In genomic region chr20:7523288-7523687, GRCh38 we compare ENCODE assay signal across 31 cellular contexts.
"Had no signal": no experiment of that assay in that cellular context is flagged by ENCODE, and none has a peak within 500 bp of the region (broad histone marks: within the 10 kb centered on the region; RNA-seq: fewer than 3 reads in every experiment).

No MANE protein-coding gene starts in this region.

- H3K9me3 Mint-ChIP-seq: activated CD4-positive, alpha-beta T cell treated with anti-CD3 and anti-CD28 coated beads, Interleukin-2, amount 10 ng/mL, durations not matched to agents 24 days and 14 days had no signal

- H3K27me3 ChIP-seq: ascending aorta, breast epithelium, cardiac muscle cell, colonic mucosa, gastrocnemius medialis had no signal

- H3K4me1 Mint-ChIP-seq: activated CD4-positive, alpha-beta T cell treated with anti-CD3 and anti-CD28 coated beads for 36 hours; activated CD4-positive, alpha-beta T cell treated with anti-CD3 and anti-CD28 coated beads, Interleukin-2, amount 10 ng/mL, durations not matched to agents 24 days and 14 days; activated CD8-positive, alpha-beta memory T cell treated with anti-CD3 and anti-CD28 coated beads, Interleukin-2, amount 10 ng/mL, durations not matched to agents 7 days and 5 days; activated naive CD4-positive, alpha-beta T cell treated with anti-CD3 and anti-CD28 coated beads, Interleukin-2, amount 10 ng/mL, durations not matched to agents 7 days and 5 days; activated naive CD8-positive, alpha-beta T cell treated with anti-CD3 and anti-CD28 coated beads, Interleukin-2, amount 10 ng/mL, durations not matched to agents 7 days and 5 days; brain had no signal

- H3K27ac Mint-ChIP-seq: activated CD4-positive, alpha-beta memory T cell treated with anti-CD3 and anti-CD28 coated beads for 36 hours; activated CD4-positive, alpha-beta T cell treated with anti-CD3 and anti-CD28 coated beads for 36 hours; activated CD4-positive, alpha-beta T cell treated with anti-CD3 and anti-CD28 coated beads, Interleukin-2, amount 10 ng/mL, durations not matched to agents 24 days and 14 days; activated CD8-positive, alpha-beta memory T cell treated with anti-CD3 and anti-CD28 coated beads, Interleukin-2, amount 10 ng/mL, durations not matched to agents 7 days and 5 days; activated CD8-positive, alpha-beta T cell treated with anti-CD3 and anti-CD28 coated beads, Interleukin-2, amount 10 ng/mL, durations not matched to agents 7 days and 5 days; activated naive CD4-positive, alpha-beta T cell treated with anti-CD3 and anti-CD28 coated beads, Interleukin-2, amount 10 ng/mL, durations not matched to agents 7 days and 5 days; activated naive CD4-positive, alpha-beta T cell treated with anti-CD3 and anti-CD28 coated beads, Interleukin-2, amount 50 U/mL, for 72 hours; activated naive CD8-positive, alpha-beta T cell treated with anti-CD3 and anti-CD28 coated beads, Interleukin-2, amount 10 ng/mL, durations not matched to agents 7 days and 5 days; activated T-helper 1 cell treated with anti-CD3 and anti-CD28 coated beads, Interleukin-12 subunit alpha, Interleukin-12 subunit beta, Interleukin-2, Interleukin-4 antibody, amounts not matched to agents 30 ng/mL and 10 ng/mL and 1 ng/mL, durations not matched to agents 14 hours and 24 hours and 36 hours; activated T-helper 2 cell treated with anti-CD3 and anti-CD28 coated beads, Interferon-gamma antibody, Interleukin-2, Interleukin-4, amounts not matched to agents 10 μg/mL and 5 μg/mL and 100 μg/mL, durations not matched to agents 14 hours and 24 hours and 36 hours; brain had no signal

- H3K36me3 Mint-ChIP-seq: activated CD4-positive, alpha-beta memory T cell treated with anti-CD3 and anti-CD28 coated beads for 36 hours; activated CD8-positive, alpha-beta memory T cell treated with anti-CD3 and anti-CD28 coated beads, Interleukin-2, amount 10 ng/mL, durations not matched to agents 7 days and 5 days; activated naive CD4-positive, alpha-beta T cell treated with anti-CD3 and anti-CD28 coated beads, Interleukin-2, amount 10 ng/mL, durations not matched to agents 7 days and 5 days; activated naive CD8-positive, alpha-beta T cell treated with anti-CD3 and anti-CD28 coated beads, Interleukin-2, amount 10 ng/mL, durations not matched to agents 7 days and 5 days; brain had no signal

- H3K27me3 Mint-ChIP-seq: activated CD4-positive, alpha-beta memory T cell treated with anti-CD3 and anti-CD28 coated beads for 36 hours; activated CD4-positive, alpha-beta T cell treated with anti-CD3 and anti-CD28 coated beads for 36 hours; activated CD4-positive, alpha-beta T cell treated with anti-CD3 and anti-CD28 coated beads, Interleukin-2, amount 10 ng/mL, durations not matched to agents 24 days and 14 days; activated CD8-positive, alpha-beta memory T cell treated with anti-CD3 and anti-CD28 coated beads, Interleukin-2, amount 10 ng/mL, durations not matched to agents 7 days and 5 days; activated naive CD4-positive, alpha-beta T cell treated with anti-CD3 and anti-CD28 coated beads, Interleukin-2, amount 10 ng/mL, durations not matched to agents 7 days and 5 days; activated naive CD8-positive, alpha-beta T cell treated with anti-CD3 and anti-CD28 coated beads, Interleukin-2, amount 10 ng/mL, durations not matched to agents 7 days and 5 days; brain had no signal

- H3K4me3 ChIP-seq: ascending aorta, breast epithelium, cardiac muscle cell, colonic mucosa, esophagus muscularis mucosa, gastrocnemius medialis had no signal

- H3K4me3 Mint-ChIP-seq: activated CD4-positive, alpha-beta memory T cell treated with anti-CD3 and anti-CD28 coated beads for 36 hours; activated CD4-positive, alpha-beta T cell treated with anti-CD3 and anti-CD28 coated beads for 36 hours; activated CD4-positive, alpha-beta T cell treated with anti-CD3 and anti-CD28 coated beads, Interleukin-2, amount 10 ng/mL, durations not matched to agents 24 days and 14 days; activated CD8-positive, alpha-beta memory T cell treated with anti-CD3 and anti-CD28 coated beads, Interleukin-2, amount 10 ng/mL, durations not matched to agents 7 days and 5 days; activated CD8-positive, alpha-beta T cell treated with anti-CD3 and anti-CD28 coated beads, Interleukin-2, amount 10 ng/mL, durations not matched to agents 7 days and 5 days; activated naive CD4-positive, alpha-beta T cell treated with anti-CD3 and anti-CD28 coated beads, Interleukin-2, amount 10 ng/mL, durations not matched to agents 7 days and 5 days; activated naive CD8-positive, alpha-beta T cell treated with anti-CD3 and anti-CD28 coated beads, Interleukin-2, amount 10 ng/mL, durations not matched to agents 7 days and 5 days; activated T-helper 1 cell treated with anti-CD3 and anti-CD28 coated beads, Interleukin-12 subunit alpha, Interleukin-12 subunit beta, Interleukin-2, Interleukin-4 antibody, amounts not matched to agents 30 ng/mL and 10 ng/mL and 1 ng/mL, durations not matched to agents 14 hours and 24 hours and 36 hours; brain had no signal

- DNase-seq: activated CD4-positive, alpha-beta memory T cell treated with anti-CD3 and anti-CD28 coated beads for 36 hours; activated CD4-positive, alpha-beta T cell treated with anti-CD3 and anti-CD28 coated beads for 36 hours; activated CD4-positive, alpha-beta T cell treated with anti-CD3 and anti-CD28 coated beads, Interleukin-2, amount 10 ng/mL, durations not matched to agents 24 days and 14 days; activated CD4-positive, CD25-positive, alpha-beta regulatory T cell; activated CD4-positive, CD25-positive, alpha-beta regulatory T cell treated with anti-CD3 and anti-CD28 coated beads, Interleukin-2, amount 50 U/mL, for 72 hours; activated CD8-positive, alpha-beta memory T cell treated with anti-CD3 and anti-CD28 coated beads, Interleukin-2, amount 10 ng/mL, durations not matched to agents 7 days and 5 days; activated CD8-positive, alpha-beta memory T cell treated with anti-CD3 and anti-CD28 coated beads, Interleukin-2, amount 50 U/mL, for 4 hours; activated CD8-positive, alpha-beta T cell treated with anti-CD3 and anti-CD28 coated beads, Interleukin-2, amount 10 ng/mL, durations not matched to agents 7 days and 5 days; activated effector memory CD4-positive, alpha-beta T cell treated with anti-CD3 and anti-CD28 coated beads, Interleukin-2, amount 50 U/mL, for 16 hours; activated naive CD4-positive, alpha-beta T cell; activated naive CD4-positive, alpha-beta T cell treated with anti-CD3 and anti-CD28 coated beads, Interleukin-2, amount 10 ng/mL, durations not matched to agents 7 days and 5 days; activated naive CD8-positive, alpha-beta T cell treated with anti-CD3 and anti-CD28 coated beads, Interleukin-2, amount 10 ng/mL, durations not matched to agents 7 days and 5 days; activated T-cell treated with anti-CD3 and anti-CD28 coated beads, Interleukin-2, amount 50 U/mL, for 1 hour; activated T-cell treated with anti-CD3 and anti-CD28 coated beads, Interleukin-2, amount 50 U/mL, for 48 hours; central memory CD4-positive, alpha-beta T cell; cerebellar nuclear complex; colonic mucosa; effector CD8-positive, alpha-beta T cell; foreskin fibroblast; gastrocnemius medialis; glutamatergic neuron; T-helper 2 cell had no signal

- H3K4me1 ChIP-seq: ascending aorta, breast epithelium, colonic mucosa, esophagus muscularis mucosa, gastrocnemius medialis had no signal

- H3K36me3 ChIP-seq: ascending aorta, breast epithelium, cardiac muscle cell, colonic mucosa, esophagus muscularis mucosa, gastrocnemius medialis had no signal

- H3K27ac ChIP-seq: ascending aorta, breast epithelium, cardiac muscle cell, colonic mucosa, epithelial cell of prostate, esophagus muscularis mucosa, gastrocnemius medialis had no signal

- H3K9me3 ChIP-seq: ascending aorta, colonic mucosa, esophagus muscularis mucosa, gastrocnemius medialis had no signal
